Comparison of ENCODE assay signal across 8 cellular contexts in the genomic region with DNA sequence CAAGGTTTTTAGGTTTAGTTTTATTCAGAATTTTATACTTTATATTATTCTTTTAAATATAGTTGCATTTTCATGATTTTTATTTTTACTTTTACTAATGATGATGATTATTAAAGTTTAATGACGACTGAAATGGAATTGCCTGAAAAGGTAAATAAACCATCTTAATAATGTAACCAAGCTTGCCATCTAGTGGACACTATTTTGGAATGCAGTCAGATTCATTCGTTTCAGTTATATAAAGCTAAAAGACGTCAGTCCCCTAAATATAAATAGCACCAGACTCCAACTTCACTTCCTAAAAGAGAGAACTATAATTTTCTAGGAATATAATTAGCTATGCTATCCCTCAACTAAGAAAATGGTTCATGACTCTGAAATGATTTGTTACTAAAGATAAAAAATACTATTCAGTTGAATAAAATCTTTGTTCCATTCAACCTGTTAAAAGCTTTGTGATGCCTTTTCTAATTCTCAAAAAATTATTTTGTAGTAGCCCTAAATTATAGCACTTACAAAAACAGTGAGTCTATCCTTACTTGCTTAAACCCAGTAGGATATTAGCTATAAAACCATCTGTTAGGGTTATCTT. TPM values are rescaled to one million over a fixed set of nuclear protein-coding genes. Genes with fewer than 3 reads are reported as not detected.
DNase-seq lines count a peak whose midpoint lies in the region; ATAC-seq and TF ChIP-seq lines count a peak whose summit lies in the region.

No MANE protein-coding gene starts in this region.

- 2% methylated on average over 3 of the region's 3 CpGs for WGBS in liver

- CTCF ChIA-PET in BJ (lab: Yijun Ruan, JAX): interaction anchor here (0.8 to 3.8 kb wide), 9 partner anchors 8 to 368 kb away, joined by 3 to 13 read pairs (median 4); no protein-coding TSS in a partner anchor
- CTCF ChIA-PET in activated CD4-positive, alpha-beta T cell treated with anti-CD3 and anti-CD28 coated beads for 36 hours (lab: Charles Lee): interaction anchor here (0.6 to 1.8 kb wide), 20 partner anchors 8 to 450 kb away, joined by 3 to 17 read pairs (median 4); partner anchors contain the start of gene CTNNAL1

- H3K4me1 ChIP-seq in liver (ENCODE audit: control insufficient read depth in 4 of 4, insufficient read depth in 4 of 4, low read length in 3 of 4): no peaks in the 10 kb centered on the region

- H3K4me3 ChIP-seq in BJ (ENCODE audit: low read depth, low read length): no peak overlapping the region
- H3K4me3 ChIP-seq in choroid plexus epithelial cell (ENCODE audit: low read depth, low read length): no peak overlapping the region
- no peak overlapping the region for H3K4me3 ChIP-seq in liver (ENCODE audit: low read depth in 1 of 3, low read length in 3 of 3)

- H3K27me3 Mint-ChIP-seq in activated CD4-positive, alpha-beta T cell treated with anti-CD3 and anti-CD28 coated beads for 36 hours: no peaks in the 10 kb centered on the region

- intact Hi-C loops in activated CD4-positive, alpha-beta T cell treated with anti-CD3 and anti-CD28 coated beads for 36 hours (cut with DNase I, micrococcal nuclease): loop anchor here in 1 of 2 experiments (2.0 to 10.0 kb wide), 2 partner anchors 111 to 489 kb away; no protein-coding TSS in a partner anchor

- no peak overlapping the region for H3K4me3 Mint-ChIP-seq in activated CD4-positive, alpha-beta T cell treated with anti-CD3 and anti-CD28 coated beads for 36 hours

- no peak overlapping the region for H3K27ac ChIP-seq in liver (ENCODE audit: low read depth in 1 of 2, low read length in 2 of 2)

- peak; percentile 85 to 88 for TF ChIP-seq RAD21 in liver (IDR thresholded peaks at IDR 0.05)

- H3K9ac ChIP-seq in liver (ENCODE audit: low read depth in 1 of 2, low read length in 2 of 2): no peak overlapping the region

- H3K36me3 Mint-ChIP-seq in activated CD4-positive, alpha-beta T cell treated with anti-CD3 and anti-CD28 coated beads for 36 hours (ENCODE audit: low read depth): no peaks in the 10 kb centered on the region

- H3K36me3 ChIP-seq in BJ (ENCODE audit: control insufficient read depth, insufficient read depth, low read length) (peaks cover 1% of the 10 kb centered on the region), liver (ENCODE audit: control insufficient read depth in 4 of 4, insufficient read depth in 3 of 4, low read depth in 1 of 4, low read length in 3 of 4) (no peaks in the 10 kb centered on the region)

- DNase-seq in BJ (ENCODE audit: low read depth) (peak; percentile 32), NCI-H526 treated with DMSO at 0.1 percent for 48 hours (lab: John Stamatoyannopoulos, UW) (peak; percentile 4), choroid plexus epithelial cell (ENCODE audit: low read depth) (peak; percentile 77)
- no peak for DNase-seq in activated CD4-positive, alpha-beta T cell treated with anti-CD3 and anti-CD28 coated beads for 36 hours
- DNase-seq in activated CD8-positive, alpha-beta memory T cell treated with anti-CD3 and anti-CD28 coated beads, Interleukin-2, amount 50 U/mL, for 48 hours: no peak
- no peak for DNase-seq in activated naive CD4-positive, alpha-beta T cell treated with anti-CD3 and anti-CD28 coated beads, Interleukin-2, amount 50 U/mL, for 16 hours

- TF ChIP-seq CTCF in BJ (IDR thresholded peaks at IDR 0.05; ENCODE audit: insufficient read depth, low read depth, low read length): peak; percentile 60
- TF ChIP-seq CTCF in choroid plexus epithelial cell (conservative IDR thresholded peaks at IDR 0.05; ENCODE audit: low read depth, low read length): peak; percentile 66
- peak; percentile 75 for TF ChIP-seq CTCF in liver (IDR thresholded peaks at IDR 0.05; ENCODE audit: low read depth, low read length, missing input control)

- no peaks in the 10 kb centered on the region for H3K9me3 Mint-ChIP-seq in activated CD4-positive, alpha-beta T cell treated with anti-CD3 and anti-CD28 coated beads for 36 hours (ENCODE audit: low read depth)

- no peak overlapping the region for H3K27ac Mint-ChIP-seq in activated CD4-positive, alpha-beta T cell treated with anti-CD3 and anti-CD28 coated beads for 36 hours

- ATAC-seq in GM21619 (IDR thresholded peaks at IDR 0.05; ENCODE audit: unreplicated experiment): peak; percentile 57
- no peak for ATAC-seq in activated CD4-positive, alpha-beta T cell treated with anti-CD3 and anti-CD28 coated beads for 36 hours

- POLR2A ChIA-PET in BJ (lab: Charles Lee): interaction anchor here (0.6 to 0.7 kb wide), 3 partner anchors 9 to 349 kb away, joined by 3 to 4 read pairs (median 3); no protein-coding TSS in a partner anchor
- POLR2A ChIA-PET in activated CD4-positive, alpha-beta T cell treated with anti-CD3 and anti-CD28 coated beads for 36 hours (lab: Charles Lee): interaction anchor here (0.6 kb wide), 1 partner anchor 18 kb away, joined by 3 read pairs; no protein-coding TSS in a partner anchor

- H3K4me1 Mint-ChIP-seq in activated CD4-positive, alpha-beta T cell treated with anti-CD3 and anti-CD28 coated beads for 36 hours: peaks cover 2% of the 10 kb centered on the region

- H3K9me3 ChIP-seq in liver (ENCODE audit: control insufficient read depth in 4 of 4, low read length in 3 of 4): no peaks in the 10 kb centered on the region

- H3K27me3 ChIP-seq in BJ (ENCODE audit: control insufficient read depth, insufficient read depth, low read length): no peaks in the 10 kb centered on the region
- no peaks in the 10 kb centered on the region for H3K27me3 ChIP-seq in liver (ENCODE audit: control insufficient read depth in 4 of 4, insufficient read depth in 4 of 4, low read length in 3 of 4)

TF ChIP-seq in liver, 16 proteins besides CTCF, POLR2A, EP300 and RAD21:
- TF ChIP-seq YY1 (IDR thresholded peaks at IDR 0.05) (no peak), FOXA2 (IDR thresholded peaks at IDR 0.05) (peak; percentile 41)

RNA-seq across cellular contexts. Expression of gene ABITRAM, which starts 19.9 kb away (rescaled TPM):
- polyA plus RNA-seq in BJ (2011; rRNA removed) (10.3 and 17.4 TPM in 2 replicates), liver (1 to 10 TPM; 5.9 to 8.2 TPM)
- 3.1 and 3.2 TPM in 2 replicates for polyA minus RNA-seq in BJ (2011; rRNA and poly(A)+ RNA removed)
- 1 to 10 TPM; 3.5 to 5.2 TPM for total RNA-seq in liver
- total RNA-seq in activated CD4-positive, alpha-beta T cell treated with anti-CD3 and anti-CD28 coated beads for 36 hours: 10 to 100 TPM; 12.2 to 15.4 TPM

RNA-seq across cellular contexts. Expression of gene ELP1, which starts 20.2 kb away (rescaled TPM):
- polyA plus RNA-seq in BJ (2011; rRNA removed) (16.0 and 22.0 TPM in 2 replicates), liver (10 to 100 TPM in 1 of 2 donors, 1 to 10 TPM in 1; 9.3 to 10.4 TPM)
- polyA minus RNA-seq in BJ (2011; rRNA and poly(A)+ RNA removed): 12.5 and 17.1 TPM in 2 replicates
- 10 to 100 TPM; 22.3 to 27.7 TPM for total RNA-seq in liver
- 10 to 100 TPM; 31.1 to 58.0 TPM for total RNA-seq in activated CD4-positive, alpha-beta T cell treated with anti-CD3 and anti-CD28 coated beads for 36 hours

RNA-seq across cellular contexts. Expression of gene CTNNAL1, which starts 59.2 kb away (rescaled TPM):
- 32.6 and 70.9 TPM in 2 replicates for polyA plus RNA-seq in BJ (2011; rRNA removed)
- 10.9 and 11.5 TPM in 2 replicates for polyA minus RNA-seq in BJ (2011; rRNA and poly(A)+ RNA removed)
- total RNA-seq in liver: 10 to 100 TPM; 10.5 to 31.5 TPM
- polyA plus RNA-seq in liver: 10 to 100 TPM; 14.4 to 22.8 TPM
- total RNA-seq in activated CD4-positive, alpha-beta T cell treated with anti-CD3 and anti-CD28 coated beads for 36 hours: 10 to 100 TPM; 13.0 to 16.4 TPM

Comparison
In these comparisons a context has a peak if more than half of its experiments do, and no peak if none do; other contexts are left out.
1. DNase-seq: peak in BJ (single experiment), NCI-H526 treated with DMSO at 0.1 percent for 48 hours (single experiment) and choroid plexus epithelial cell (single experiment); none in activated CD4-positive, alpha-beta T cell treated with anti-CD3 and anti-CD28 coated beads for 36 hours (single experiment), activated CD8-positive, alpha-beta memory T cell treated with anti-CD3 and anti-CD28 coated beads, Interleukin-2, amount 50 U/mL, for 48 hours (single experiment) and activated naive CD4-positive, alpha-beta T cell treated with anti-CD3 and anti-CD28 coated beads, Interleukin-2, amount 50 U/mL, for 16 hours (single experiment).
2. Peak in every context shown above with its lines, with median percentiles within 50 percentile points of each other: CTCF ChIP-seq.